Comparison of ENCODE assay signal across 1 cellular context in genomic region chrX:79095441-79096338, GRCh38.
TF ChIP-seq lines count a peak whose summit lies in the region.

No MANE protein-coding gene starts in this region.

TF ChIP-seq in A549, 52 proteins besides CTCF, POLR2A, EP300 and RAD21 (continued from another document):
- TF ChIP-seq BHLHE40 (IDR thresholded peaks at IDR 0.05; ENCODE audit: low read depth, low read length) (no peak), USF2 (IDR thresholded peaks at IDR 0.05) (no peak), PHF8 (IDR thresholded peaks at IDR 0.05; ENCODE audit: borderline replicate concordance, low read depth) (no peak), CHD2 (IDR thresholded peaks at IDR 0.05; ENCODE audit: low read length, partially characterized antibody) (no peak)
